3 cellular contexts compared by ENCODE assay signal in the genomic region with DNA sequence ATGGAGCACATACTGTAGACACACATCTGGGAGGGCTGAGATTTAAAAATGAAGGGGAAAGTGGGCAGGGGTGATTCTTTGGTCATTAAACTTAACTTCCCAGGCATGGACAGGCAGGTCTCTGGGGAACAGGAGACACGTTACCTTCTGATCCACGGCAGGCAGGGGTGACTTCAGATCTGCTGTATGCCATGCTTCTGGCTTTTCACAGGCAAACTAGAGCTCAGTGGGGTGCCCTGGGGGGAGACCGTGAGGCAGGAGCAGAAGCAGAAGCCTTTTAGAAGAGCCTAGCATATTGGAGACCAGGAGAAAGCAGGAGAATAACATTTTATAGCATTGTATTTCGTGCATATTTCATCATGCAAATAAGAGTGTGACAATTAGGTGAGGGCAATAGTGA.
TF ChIP-seq lines count a peak whose summit lies in the region.

No MANE protein-coding gene starts in this region.

TF ChIP-seq in HEK293, 187 proteins besides CTCF, POLR2A, EP300 and RAD21:
- TF ChIP-seq ZIC2 (tag by site-specific recombination; IDR thresholded peaks at IDR 0.05): 0 out of 2 replicates have a peak, but pooled peaks have one; percentile 23
- TF ChIP-seq OSR2 (tag by site-specific recombination; IDR thresholded peaks at IDR 0.05): peak; percentile 27; the same call in 1 of the 2 replicates
- TF ChIP-seq ZNF335 (tag by site-specific recombination; conservative IDR thresholded peaks at IDR 0.05): peak; percentile 27
- TF ChIP-seq ZNF138 (tag by site-specific recombination; IDR thresholded peaks at IDR 0.05; ENCODE audit: borderline replicate concordance): no peak

TF ChIP-seq in H1, 55 proteins besides CTCF, POLR2A, EP300 and RAD21:
- no peak for TF ChIP-seq TCF12 (IDR thresholded peaks at IDR 0.05; ENCODE audit: low read depth, low read length)
- TF ChIP-seq, protein P1, sequence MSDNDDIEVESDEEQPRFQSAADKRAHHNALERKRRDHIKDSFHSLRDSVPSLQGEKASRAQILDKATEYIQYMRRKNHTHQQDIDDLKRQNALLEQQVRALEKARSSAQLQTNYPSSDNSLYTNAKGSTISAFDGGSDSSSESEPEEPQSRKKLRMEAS (IDR thresholded peaks at IDR 0.05): 0 out of 2 replicates have a peak, but pooled peaks have one; percentile 21
- no peak for TF ChIP-seq SIRT6 (IDR thresholded peaks at IDR 0.05; ENCODE audit: low read length)

TF ChIP-seq in neural cell, 6 proteins besides CTCF, POLR2A, EP300 and RAD21:
- TF ChIP-seq TAF1 (IDR thresholded peaks at IDR 0.05; ENCODE audit: low read depth) (no peak), MXI1 (conservative IDR thresholded peaks at IDR 0.05; ENCODE audit: poor library complexity, severe bottlenecking) (no peak), REST (IDR thresholded peaks at IDR 0.05; ENCODE audit: borderline replicate concordance) (no peak), SMC3 (conservative IDR thresholded peaks at IDR 0.05; ENCODE audit: poor library complexity) (no peak), POLR2AphosphoS5 (IDR thresholded peaks at IDR 0.05) (no peak), EZH2 (IDR thresholded peaks at IDR 0.05; ENCODE audit: borderline replicate concordance, insufficient read depth, low read length, poor library complexity, severe bottlenecking) (no peak)
